ENCODE assay signal across 22 cellular contexts in genomic region chr9:135224921-135225541, GRCh38.
A peak's percentile ranks its signal among the peaks of the same experiment; 100 is the strongest.
DNase-seq lines count a peak whose midpoint lies in the region; ATAC-seq and TF ChIP-seq lines count a peak whose summit lies in the region.
"Had no signal": no experiment of that assay in that cellular context is flagged by ENCODE, and none has a peak within 500 bp of the region (broad histone marks: within the 10 kb centered on the region; RNA-seq: fewer than 3 reads in every experiment).

No MANE protein-coding gene starts in this region.

- H3K27ac ChIP-seq in left ventricle myocardium inferior (replicated peaks) (no peak overlapping the region), body of pancreas (peak overlapping the region in 3 of 4 donors; percentile 14 to 50 (median 33)), sigmoid colon (no peak overlapping the region), gastroesophageal sphincter (no peak overlapping the region)
- H3K27ac ChIP-seq: adrenal gland, KMS-11, parathyroid adenoma, uterus had no signal

- peak; percentile 50 for DNase-seq in cardiac septum (ENCODE audit: low spot score)
- no peak for DNase-seq in left ventricle myocardium inferior
- DNase-seq in NCI-H1092 treated with DMSO at 0.1 percent for 48 hours (lab: John Stamatoyannopoulos, UW), result peak; percentile 47
- DNase-seq in body of pancreas, result peak in 2 of 4 donors; percentile 7 to 12
- DNase-seq in sigmoid colon, result peak; percentile 44
- no peak for DNase-seq in stimulated activated CD4-positive, alpha-beta T cell treated with anti-CD3 and anti-CD28 coated beads, Interleukin-12 subunit alpha, Interleukin-12 subunit beta, amount 100 ng/mL, for 4 hours
- DNase-seq: activated CD4-positive, CD25-positive, alpha-beta regulatory T cell treated with anti-CD3 and anti-CD28 coated beads, Interleukin-2, amount 50 U/mL, for 72 hours; activated CD8-positive, alpha-beta T cell treated with anti-CD3 and anti-CD28 coated beads, Interleukin-2, amount 10 ng/mL, durations not matched to agents 7 days and 5 days; activated T-cell treated with anti-CD3 and anti-CD28 coated beads, Interleukin-2, amount 50 U/mL, for 1 hour; adrenal gland; DMS153; GDM1; left colon; naive thymus-derived CD4-positive, alpha-beta T cell; NCI-H2029 treated with DMSO at 0.1 percent for 48 hours; T-cell; uterus had no signal

- intact Hi-C loops in cardiac septum (cut with DNase I) (no loop called here), left ventricle myocardium inferior (cut with micrococcal nuclease) (no loop called here), body of pancreas (cut with DNase I) (no loop called here), sigmoid colon (cut with DNase I) (no loop called here)

- no peak overlapping the region for H3K4me3 ChIP-seq in left ventricle myocardium inferior
- no peak overlapping the region for H3K4me3 ChIP-seq in body of pancreas
- no peak overlapping the region for H3K4me3 ChIP-seq in sigmoid colon
- H3K4me3 ChIP-seq in gastroesophageal sphincter, result no peak overlapping the region
- H3K4me3 ChIP-seq: adrenal gland, uterus had no signal

- WGBS in body of pancreas, 2 donors, result 73 to 74% methylated on average over 22 to 23 of the region's 23 CpGs
- WGBS in sigmoid colon, 2 donors, result 81 to 85% methylated on average over 23 of the region's 23 CpGs
- WGBS in gastroesophageal sphincter (ENCODE audit: low coverage in 1 of 2), 2 donors, result 57 to 66% methylated on average over 6 to 8 of the region's 23 CpGs

- no peak for TF ChIP-seq EP300 in sigmoid colon (IDR thresholded peaks at IDR 0.05)
- TF ChIP-seq EP300 in gastroesophageal sphincter (IDR thresholded peaks at IDR 0.05), result no peak

- no peak for TF ChIP-seq POLR2A in body of pancreas (IDR thresholded peaks at IDR 0.05)
- TF ChIP-seq POLR2A in sigmoid colon (IDR thresholded peaks at IDR 0.05), result no peak
- no peak for TF ChIP-seq POLR2A in gastroesophageal sphincter (IDR thresholded peaks at IDR 0.05)

- TF ChIP-seq CTCF in left ventricle myocardium inferior (IDR thresholded peaks at IDR 0.05; ENCODE audit: borderline replicate concordance) (no peak), body of pancreas (IDR thresholded peaks at IDR 0.05) (no peak), sigmoid colon (IDR thresholded peaks at IDR 0.05) (no peak), gastroesophageal sphincter (IDR thresholded peaks at IDR 0.05) (no peak)

- no peaks in the 10 kb centered on the region for H3K4me1 ChIP-seq in left ventricle myocardium inferior
- peaks cover 46% of the 10 kb centered on the region for H3K4me1 ChIP-seq in body of pancreas
- no peaks in the 10 kb centered on the region for H3K4me1 ChIP-seq in sigmoid colon
- no peaks in the 10 kb centered on the region for H3K4me1 ChIP-seq in gastroesophageal sphincter
- H3K4me1 ChIP-seq: adrenal gland, parathyroid adenoma, uterus had no signal

- peaks cover 86% of the 10 kb centered on the region for H3K27me3 ChIP-seq in left ventricle myocardium inferior (ENCODE audit: low read depth)
- no peaks in the 10 kb centered on the region for H3K27me3 ChIP-seq in body of pancreas
- peaks cover 7 to 71% (median 38%) of the 10 kb centered on the region in 3 donors for H3K27me3 ChIP-seq in sigmoid colon
- H3K27me3 ChIP-seq in gastroesophageal sphincter, result peaks cover 80% of the 10 kb centered on the region
- H3K27me3 ChIP-seq: uterus had no signal

- H3K36me3 ChIP-seq in left ventricle myocardium inferior (no peaks in the 10 kb centered on the region), body of pancreas (replicated peaks in 1 of 2; ENCODE audit: insufficient read depth in 1 of 2, low read depth in 2 of 2) (no peaks in the 10 kb centered on the region), sigmoid colon (no peaks in the 10 kb centered on the region), gastroesophageal sphincter (no peaks in the 10 kb centered on the region)
- H3K36me3 ChIP-seq: adrenal gland, uterus had no signal

- no peaks in the 10 kb centered on the region for H3K9me3 ChIP-seq in left ventricle myocardium inferior (replicated peaks)
- no peaks in the 10 kb centered on the region for H3K9me3 ChIP-seq in body of pancreas
- H3K9me3 ChIP-seq in sigmoid colon, result no peaks in the 10 kb centered on the region
- no peaks in the 10 kb centered on the region for H3K9me3 ChIP-seq in gastroesophageal sphincter
- H3K9me3 ChIP-seq: adrenal gland, uterus had no signal

- ATAC-seq in body of pancreas, result no peak
- no peak for ATAC-seq in GM19397 (IDR thresholded peaks at IDR 0.05; ENCODE audit: unreplicated experiment)
- ATAC-seq in gastroesophageal sphincter, result no peak
- ATAC-seq: activated CD8-positive, alpha-beta T cell treated with anti-CD3 and anti-CD28 coated beads, Interleukin-2, amount 10 ng/mL, durations not matched to agents 7 days and 5 days; HCT116; left colon; naive thymus-derived CD4-positive, alpha-beta T cell; T-cell had no signal

Comparison
In these comparisons a context has a peak if more than half of its experiments do, and no peak if none do; other contexts are left out.
1. DNase-seq: peak in cardiac septum (single experiment), NCI-H1092 treated with DMSO at 0.1 percent for 48 hours (single experiment) and sigmoid colon (single experiment); none in left ventricle myocardium inferior (single experiment) and stimulated activated CD4-positive, alpha-beta T cell treated with anti-CD3 and anti-CD28 coated beads, Interleukin-12 subunit alpha, Interleukin-12 subunit beta, amount 100 ng/mL, for 4 hours (single experiment).
2. H3K27ac ChIP-seq: peak in body of pancreas (3 of 4); none in left ventricle myocardium inferior (single experiment), sigmoid colon (0 of 4) and gastroesophageal sphincter (0 of 4).